In genomic region chr17:61416540-61417363, GRCh38 we compare ENCODE assay signal across 1 cellular context.
TF ChIP-seq lines count a peak whose summit lies in the region.

No MANE protein-coding gene starts in this region.

TF ChIP-seq in K562, 482 proteins besides CTCF, POLR2A, EP300 and RAD21 (continued from another document):
- TF ChIP-seq RBFOX2 (IDR thresholded peaks at IDR 0.05; ENCODE audit: low read depth, low read length) (peak; percentile 43), MXD1 (CRISPR knock-in tag; IDR thresholded peaks at IDR 0.05; ENCODE audit: borderline replicate concordance, poor library complexity, severe bottlenecking) (no peak), TFAP4 (CRISPR knock-in tag; IDR thresholded peaks at IDR 0.05; ENCODE audit: borderline replicate concordance) (peak; percentile 74; the same call in 1 of the 2 replicates), SFPQ (IDR thresholded peaks at IDR 0.05; ENCODE audit: low read depth, low read length) (no peak), NR3C1 (CRISPR knock-in tag; IDR thresholded peaks at IDR 0.05) (no peak), FIP1L1 (IDR thresholded peaks at IDR 0.05; ENCODE audit: low read depth, low read length, poor library complexity, severe bottlenecking) (no peak), ZNF75A (CRISPR knock-in tag; IDR thresholded peaks at IDR 0.05) (no peak), IRF2 (CRISPR knock-in tag; IDR thresholded peaks at IDR 0.05) (no peak), POU5F1 (IDR thresholded peaks at IDR 0.05; ENCODE audit: borderline replicate concordance, low read depth, low read length, partially characterized antibody) (no peak), GTF2F1 (IDR thresholded peaks at IDR 0.05; ENCODE audit: low read depth, low read length) (no peak), CAMTA2 (CRISPR knock-in tag; conservative IDR thresholded peaks at IDR 0.05) (no peak), CEBPG (CRISPR knock-in tag; IDR thresholded peaks at IDR 0.05) (no peak), CEBPG (tag; conservative IDR thresholded peaks at IDR 0.05 in 1 of 2, IDR thresholded peaks at IDR 0.05 in 1 of 2) (no peak), PCBP2 (IDR thresholded peaks at IDR 0.05; ENCODE audit: low read depth, low read length, poor library complexity, severe bottlenecking) (no peak), MCM5 (IDR thresholded peaks at IDR 0.05; ENCODE audit: low read depth) (no peak), TBP (optimal IDR thresholded peaks at IDR 0.05; ENCODE audit: low read depth, low read length) (no peak), GABPA (tag; conservative IDR thresholded peaks at IDR 0.05; ENCODE audit: low read depth) (no peak), SRF (CRISPR knock-in tag; IDR thresholded peaks at IDR 0.05) (no peak), MLX (CRISPR knock-in tag; conservative IDR thresholded peaks at IDR 0.05) (no peak), UBTF (IDR thresholded peaks at IDR 0.05; ENCODE audit: borderline replicate concordance in 1 of 2, low read depth in 2 of 2, low read length in 2 of 2) (0 out of 4 replicates have a peak, but pooled peaks of 1 of the 2 experiments have one; percentile 51), SNIP1 (IDR thresholded peaks at IDR 0.05; ENCODE audit: low read depth) (no peak), ESRRA (IDR thresholded peaks at IDR 0.05; ENCODE audit: borderline replicate concordance, low read depth) (peak; percentile 21; the same call in 1 of the 2 replicates), NCOA2 (IDR thresholded peaks at IDR 0.05; ENCODE audit: partially characterized antibody in 2 of 2) (no peak), BDP1 (IDR thresholded peaks at IDR 0.05; ENCODE audit: insufficient read depth, insufficient read length) (no peak), ZNF140 (CRISPR knock-in tag; IDR thresholded peaks at IDR 0.05) (no peak), VEZF1 (CRISPR knock-in tag; IDR thresholded peaks at IDR 0.05) (peak; percentile 38; the same call in 1 of the 2 replicates), DMBX1 (CRISPR knock-in tag; IDR thresholded peaks at IDR 0.05; ENCODE audit: borderline replicate concordance) (no peak), KAT8 (IDR thresholded peaks at IDR 0.05; ENCODE audit: low read depth) (no peak), NBN (IDR thresholded peaks at IDR 0.05; ENCODE audit: low read depth) (no peak), ZC3H8 (IDR thresholded peaks at IDR 0.05) (no peak), TSC22D4 (tag; IDR thresholded peaks at IDR 0.05) (no peak), SMC3 (conservative IDR thresholded peaks at IDR 0.05; ENCODE audit: insufficient read depth, low read depth, low read length) (peak; percentile 77), IRF9 (tag; IDR thresholded peaks at IDR 0.05) (no peak), MECOM (CRISPR knock-in tag; IDR thresholded peaks at IDR 0.05) (no peak), NCOA1 (IDR thresholded peaks at IDR 0.05; ENCODE audit: low read depth) (no peak)
